20 cellular contexts compared by ENCODE assay signal in the genomic region with DNA sequence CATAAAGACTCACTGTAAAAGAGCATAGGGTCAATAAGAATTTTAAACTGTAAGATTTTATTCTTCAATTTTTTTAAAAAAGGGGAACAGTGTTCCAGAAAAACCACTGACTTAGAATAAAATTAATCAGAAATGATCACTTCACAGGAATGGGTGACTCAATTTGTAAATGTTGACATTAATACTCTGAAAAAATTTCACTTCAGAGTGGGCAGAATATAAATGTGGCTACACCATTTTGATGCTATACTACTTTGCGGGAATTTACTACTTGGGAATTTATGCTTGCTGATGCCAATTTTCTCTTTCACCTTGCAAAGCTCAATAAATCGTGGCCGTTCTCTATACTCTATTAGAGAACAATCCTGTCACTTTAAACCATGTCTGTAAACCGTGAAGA.
A peak's percentile ranks its signal among the peaks of the same experiment; 100 is the strongest.
DNase-seq lines count a peak whose midpoint lies in the region; ATAC-seq, FAIRE-seq and TF ChIP-seq lines count a peak whose summit lies in the region.
"Had no signal": no experiment of that assay in that cellular context is flagged by ENCODE, and none has a peak within 500 bp of the region (broad histone marks: within the 10 kb centered on the region; RNA-seq: fewer than 3 reads in every experiment).

No MANE protein-coding gene starts in this region.

- FAIRE-seq in D721Med (lab: Jason Lieb, UNC): peak; percentile 35
- FAIRE-seq in bronchial epithelial cell (lab: Jason Lieb, UNC): no peak
- FAIRE-seq: GM12891, GM18507 had no signal

- H3K27me3 ChIP-seq in bronchial epithelial cell (ENCODE audit: control insufficient read depth, insufficient read depth, low read length) (no peaks in the 10 kb centered on the region), spleen (replicated peaks in 1 of 7) (no peaks in the 10 kb centered on the region)

- WGBS in spleen, 5 donors: 92 to 100% (median 96%) methylated on average over 4 of the region's 4 CpGs

- no peak overlapping the region for H3K27ac ChIP-seq in spleen

- no peak for TF ChIP-seq POLR2A in spleen (IDR thresholded peaks at IDR 0.05)

- no peaks in the 10 kb centered on the region for H3K4me1 ChIP-seq in spleen
- H3K4me1 ChIP-seq: Caco-2 had no signal

- DNase-seq in D721Med (ENCODE audit: insufficient read length, low spot score) (no peak), HCEC 1CT (peak; percentile 5), bronchial epithelial cell (ENCODE audit: low read depth) (peak; percentile 6), NCI-H1930 (lab: John Stamatoyannopoulos, UW) (no peak), spleen (no peak)
- DNase-seq: 8988T; C1 segment of cervical spinal cord; Caco-2; CD4-positive, CD25-positive, alpha-beta regulatory T cell; CD8-positive, alpha-beta T cell; DMS 273 treated with DMSO at 0.1 percent for 48 hours; DMS79; EL; GF-D8; GOT3; H7 had no signal

- peaks cover 2% of the 10 kb centered on the region for H3K36me3 ChIP-seq in bronchial epithelial cell (ENCODE audit: control insufficient read depth, insufficient read depth, low read length)
- H3K36me3 ChIP-seq in spleen: peaks cover 0 to 35% (median 8%) of the 10 kb centered on the region in 6 donors

- ATAC-seq in HG02571 (IDR thresholded peaks at IDR 0.05; ENCODE audit: unreplicated experiment): no peak
- ATAC-seq: CD8-positive, alpha-beta T cell; HCT116 had no signal

- H3K4me3 ChIP-seq in bronchial epithelial cell (ENCODE audit: low read depth, low read length) (no peak overlapping the region), spleen (no peak overlapping the region)

- intact Hi-C loops in spleen (cut with DNase I; ENCODE audit: low total_unique reads): no loop called here

- H3K9me3 ChIP-seq in spleen: peaks cover 0 to 2% (median 0%) of the 10 kb centered on the region in 8 donors
- H3K9me3 ChIP-seq: Caco-2 had no signal

- TF ChIP-seq CTCF in D721Med (IDR thresholded peaks at IDR 0.05; ENCODE audit: insufficient read depth, missing control alignments) (no peak), bronchial epithelial cell (IDR thresholded peaks at IDR 0.05; ENCODE audit: insufficient read depth, low read length, severe bottlenecking) (no peak), spleen (IDR thresholded peaks at IDR 0.05 in 8 of 11, conservative IDR thresholded peaks at IDR 0.05 in 3 of 11) (no peak)

Comparison
In these comparisons a context has a peak if more than half of its experiments do, and no peak if none do; other contexts are left out.
1. DNase-seq: peak in HCEC 1CT (single experiment) and bronchial epithelial cell (single experiment); none in D721Med (single experiment), NCI-H1930 (0 of 2) and spleen (single experiment).